In the genomic region with DNA sequence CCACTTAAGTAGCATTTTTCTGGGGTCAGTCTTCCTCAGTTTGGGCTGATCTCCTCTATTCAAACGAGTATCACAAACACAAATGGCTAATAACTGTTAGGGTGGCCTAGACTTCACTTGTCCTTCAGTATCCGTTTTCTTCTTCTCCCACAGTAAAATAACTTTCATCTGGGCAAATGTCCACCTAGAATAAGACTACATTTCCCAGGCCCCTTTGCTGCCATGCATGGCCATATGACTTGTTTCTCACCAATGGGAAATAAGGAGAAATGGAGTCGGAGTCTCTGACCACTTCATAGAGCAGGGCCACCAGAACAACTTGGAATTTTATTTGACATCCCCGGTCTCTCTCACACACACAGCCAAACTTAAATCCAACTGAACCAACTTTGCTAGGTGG, we compare ENCODE assay signal across 25 cellular contexts.
"Had no signal": no experiment of that assay in that cellular context is flagged by ENCODE, and none has a peak within 500 bp of the region (broad histone marks: within the 10 kb centered on the region; RNA-seq: fewer than 3 reads in every experiment).

No MANE protein-coding gene starts in this region.

- H3K27me3 Mint-ChIP-seq: activated naive CD8-positive, alpha-beta T cell; activated T-cell treated with anti-CD3 and anti-CD28 coated beads, Interleukin-2, amount 50 U/mL, for 24 hours; activated T-helper 17 cell treated with anti-CD3 and anti-CD28 coated beads, Interleukin-2, amount 50 U/mL, for 72 hours; natural killer cell treated with Interleukin-12 subunit alpha and Interleukin-12 subunit beta and Interleukin-15 and Interleukin-18, amount 100 ng/mL, for 72 hours had no signal

- H3K36me3 Mint-ChIP-seq: activated naive CD8-positive, alpha-beta T cell; natural killer cell treated with Interleukin-12 subunit alpha and Interleukin-12 subunit beta and Interleukin-15 and Interleukin-18, amount 100 ng/mL, for 72 hours had no signal

- H3K36me3 ChIP-seq: adrenal gland, brain microvascular endothelial cell, colonic mucosa, gastrocnemius medialis, ovary, prostate gland, upper lobe of left lung had no signal

- FAIRE-seq: islet of Langerhans, TTC549 had no signal

- H3K4me3 ChIP-seq: adrenal gland, ascending aorta, colonic mucosa, dorsolateral prefrontal cortex, esophagus squamous epithelium, gastrocnemius medialis, ovary, prostate gland, upper lobe of left lung had no signal

- ATAC-seq: activated T-helper 17 cell treated with anti-CD3 and anti-CD28 coated beads, Interleukin-2, amount 50 U/mL, for 72 hours; gastrocnemius medialis; left cardiac atrium; natural killer cell treated with Interleukin-12 subunit alpha and Interleukin-12 subunit beta and Interleukin-15 and Interleukin-18, amount 100 ng/mL, for 72 hours; stimulated activated naive CD8-positive, alpha-beta T cell treated with anti-CD3 and anti-CD28 coated beads, Interleukin-15, Interleukin-2, amounts not matched to agents 100 U/mL and 50 U/mL, for 24 hours had no signal

- H3K4me1 ChIP-seq: adrenal gland, ascending aorta, colonic mucosa, esophagus squamous epithelium, gastrocnemius medialis, prostate gland had no signal

- H3K27ac Mint-ChIP-seq: activated naive CD8-positive, alpha-beta T cell; activated T-cell treated with anti-CD3 and anti-CD28 coated beads, Interleukin-2, amount 50 U/mL, for 24 hours; activated T-helper 17 cell treated with anti-CD3 and anti-CD28 coated beads, Interleukin-2, amount 50 U/mL, for 72 hours; memory B cell; natural killer cell treated with Interleukin-12 subunit alpha and Interleukin-12 subunit beta and Interleukin-15 and Interleukin-18, amount 100 ng/mL, for 72 hours; T-helper 2 cell treated with Interferon-gamma antibody and Interleukin-4, amounts not matched to agents 5 μg/mL and 100 μg/mL, for 36 hours had no signal

- DNase-seq: activated CD8-positive, alpha-beta memory T cell treated with anti-CD3 and anti-CD28 coated beads for 24 hours; activated CD8-positive, alpha-beta memory T cell treated with anti-CD3 and anti-CD28 coated beads, Interleukin-2, amount 50 U/mL, for 4 hours; activated naive CD4-positive, alpha-beta T cell; activated T-cell treated with anti-CD3 and anti-CD28 coated beads, Interleukin-2, amount 50 U/mL, for 24 hours; adrenal gland; brain microvascular endothelial cell; central memory CD4-positive, alpha-beta T cell; colonic mucosa; dorsolateral prefrontal cortex; esophagus squamous epithelium; gastrocnemius medialis; left cardiac atrium; ovary; stimulated activated CD4-positive, alpha-beta T cell treated with anti-CD3 and anti-CD28 coated beads, Interleukin-4, amount 100 ng/mL, for 24 hours; stimulated activated naive CD8-positive, alpha-beta T cell treated with anti-CD3 and anti-CD28 coated beads, Interleukin-15, Interleukin-2, amounts not matched to agents 100 U/mL and 50 U/mL, for 24 hours; upper lobe of left lung had no signal

- H3K9me3 ChIP-seq: adrenal gland, ascending aorta, colonic mucosa, esophagus squamous epithelium, gastrocnemius medialis, ovary, prostate gland, upper lobe of left lung had no signal

- H3K27me3 ChIP-seq: adrenal gland, ascending aorta, brain microvascular endothelial cell, colonic mucosa, dorsolateral prefrontal cortex, esophagus squamous epithelium, gastrocnemius medialis, ovary, upper lobe of left lung had no signal

- H3K9me3 Mint-ChIP-seq: activated T-cell treated with anti-CD3 and anti-CD28 coated beads, Interleukin-2, amount 50 U/mL, for 24 hours; activated T-helper 17 cell treated with anti-CD3 and anti-CD28 coated beads, Interleukin-2, amount 50 U/mL, for 72 hours; natural killer cell treated with Interleukin-12 subunit alpha and Interleukin-12 subunit beta and Interleukin-15 and Interleukin-18, amount 100 ng/mL, for 72 hours; T-helper 2 cell treated with Interferon-gamma antibody and Interleukin-4, amounts not matched to agents 5 μg/mL and 100 μg/mL, for 36 hours had no signal

- H3K27ac ChIP-seq: adrenal gland, ascending aorta, brain microvascular endothelial cell, colonic mucosa, dorsolateral prefrontal cortex, esophagus squamous epithelium, gastrocnemius medialis, ovary, prostate gland, upper lobe of left lung had no signal

- H3K4me3 Mint-ChIP-seq: activated naive CD8-positive, alpha-beta T cell; activated T-cell treated with anti-CD3 and anti-CD28 coated beads, Interleukin-2, amount 50 U/mL, for 24 hours; activated T-helper 17 cell treated with anti-CD3 and anti-CD28 coated beads, Interleukin-2, amount 50 U/mL, for 72 hours; memory B cell; natural killer cell treated with Interleukin-12 subunit alpha and Interleukin-12 subunit beta and Interleukin-15 and Interleukin-18, amount 100 ng/mL, for 72 hours; T-helper 2 cell treated with Interferon-gamma antibody and Interleukin-4, amounts not matched to agents 5 μg/mL and 100 μg/mL, for 36 hours had no signal
